ENCODE assay signal across 11 cellular contexts in the genomic region with DNA sequence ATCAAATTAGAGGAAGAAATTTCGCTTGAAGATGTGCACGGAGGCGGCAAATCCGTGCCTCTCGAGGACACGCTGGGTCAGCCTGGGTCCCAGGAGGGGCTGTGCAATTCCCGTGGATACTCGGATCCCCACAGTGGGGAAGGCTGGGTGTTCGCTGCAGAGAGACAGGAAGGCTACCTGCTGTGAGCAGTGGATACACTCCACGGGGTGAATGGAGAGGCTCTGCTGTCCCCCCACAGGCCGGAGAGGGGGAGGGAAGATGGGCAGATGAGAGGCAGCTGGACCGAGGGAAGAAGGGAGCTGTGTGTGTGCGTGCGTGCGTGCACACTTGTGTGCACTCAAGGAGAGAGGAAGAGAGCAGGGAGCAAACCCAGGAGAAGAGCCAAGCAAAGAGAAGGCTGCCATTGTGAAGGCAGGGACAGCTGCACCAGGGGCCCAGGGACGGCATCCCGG. TPM values are rescaled to one million over a fixed set of nuclear protein-coding genes. Genes with fewer than 3 reads are reported as not detected.
DNase-seq lines count a peak whose midpoint lies in the region; ATAC-seq and TF ChIP-seq lines count a peak whose summit lies in the region.
"Had no signal": no experiment of that assay in that cellular context is flagged by ENCODE, and none has a peak within 500 bp of the region (broad histone marks: within the 10 kb centered on the region; RNA-seq: fewer than 3 reads in every experiment).

No MANE protein-coding gene starts in this region.

- no peaks in the 10 kb centered on the region for H4K20me1 ChIP-seq in BLaER1

- H3K36me3 ChIP-seq in BLaER1 (no peaks in the 10 kb centered on the region), trophoblast cell (ENCODE audit: control insufficient read depth in 1 of 2, insufficient read depth in 2 of 2, low read length in 2 of 2) (no peaks in the 10 kb centered on the region), vagina (peaks cover 0 to 20% of the 10 kb centered on the region in 2 donors)

- no peaks in the 10 kb centered on the region for H3K79me2 ChIP-seq in trophoblast cell (ENCODE audit: control insufficient read depth, insufficient read depth, low read length, poor library complexity)

- DNase-seq in midbrain (lab: John Stamatoyannopoulos, UW) (peak; percentile 31), NCI-H1436 treated with DMSO at 0.1 percent for 48 hours (lab: John Stamatoyannopoulos, UW) (no peak), trophoblast cell (no peak), NCI-H2171 (lab: John Stamatoyannopoulos, UW) (no peak), vagina (ENCODE audit: extremely low spot score in 2 of 2) (no peak)
- DNase-seq: cerebellar nuclear complex, DMS 273 treated with DMSO at 0.1 percent for 48 hours, NCI-H446 treated with DMSO at 0.1 percent for 48 hours had no signal

- H3K27ac ChIP-seq in BLaER1 = peak overlapping the region; percentile 71
- no peak overlapping the region for H3K27ac ChIP-seq in trophoblast cell (ENCODE audit: low read depth, low read length)
- H3K27ac ChIP-seq in vagina = no peak overlapping the region

- H4K8ac ChIP-seq in trophoblast cell (ENCODE audit: low read depth, low read length) = no peak overlapping the region

- no peak overlapping the region for H4K12ac ChIP-seq in trophoblast cell (ENCODE audit: low read depth, low read length)

- H2BK5ac ChIP-seq in trophoblast cell (ENCODE audit: low read depth, low read length, poor library complexity) = no peak overlapping the region

- intact Hi-C loops in vagina (cut with DNase I) = loop anchor here (10.0 kb wide), 1 partner anchor 57 kb away; the partner anchor contains the start of gene SULF2

- H3K4me2 ChIP-seq in BLaER1 = peak overlapping the region; percentile 81
- H3K4me2 ChIP-seq in trophoblast cell (ENCODE audit: low read length) = no peak overlapping the region

- H3K9me3 Mint-ChIP-seq in activated T-helper 17 cell treated with anti-CD3 and anti-CD28 coated beads, Interleukin-2, amount 50 U/mL, for 72 hours = peaks cover 6% of the 10 kb centered on the region

- peak overlapping the region; percentile 98 for H3K4me3 Mint-ChIP-seq in activated T-helper 17 cell treated with anti-CD3 and anti-CD28 coated beads, Interleukin-2, amount 50 U/mL, for 72 hours

- H3K4ac ChIP-seq in trophoblast cell (ENCODE audit: low read depth, low read length) = no peak overlapping the region

- no peak overlapping the region for H2BK12ac ChIP-seq in trophoblast cell (ENCODE audit: low read length)

- no peak overlapping the region for H2AFZ ChIP-seq in trophoblast cell (ENCODE audit: insufficient read depth, low read length, poor library complexity)

- H3K4me1 Mint-ChIP-seq in activated T-helper 17 cell treated with anti-CD3 and anti-CD28 coated beads, Interleukin-2, amount 50 U/mL, for 72 hours = peaks cover 33% of the 10 kb centered on the region

- peak overlapping the region; percentile 100 for H3K27ac Mint-ChIP-seq in activated T-helper 17 cell treated with anti-CD3 and anti-CD28 coated beads, Interleukin-2, amount 50 U/mL, for 72 hours

- H3K4me1 ChIP-seq in BLaER1 (peaks cover 52% of the 10 kb centered on the region), trophoblast cell (ENCODE audit: control insufficient read depth in 1 of 2, insufficient read depth in 2 of 2, low read length in 2 of 2) (no peaks in the 10 kb centered on the region), vagina (peaks cover 20% of the 10 kb centered on the region)

- no peak overlapping the region for H3K18ac ChIP-seq in trophoblast cell (ENCODE audit: low read length)

- H3K14ac ChIP-seq in trophoblast cell (ENCODE audit: low read length) = no peak overlapping the region

- H3K36me3 Mint-ChIP-seq in activated T-helper 17 cell treated with anti-CD3 and anti-CD28 coated beads, Interleukin-2, amount 50 U/mL, for 72 hours (ENCODE audit: low read depth) = peaks cover 10% of the 10 kb centered on the region

- no peak for TF ChIP-seq CTCF in vagina (IDR thresholded peaks at IDR 0.05)

- peak; percentile 8 for ATAC-seq in GM21576 (IDR thresholded peaks at IDR 0.05; ENCODE audit: unreplicated experiment)
- ATAC-seq in activated T-helper 17 cell treated with anti-CD3 and anti-CD28 coated beads, Interleukin-2, amount 50 U/mL, for 72 hours (replicated peaks) = peak; percentile 1

- no peak overlapping the region for H4K91ac ChIP-seq in trophoblast cell (ENCODE audit: low read depth, low read length)

- H3K4me3 ChIP-seq in BLaER1 = peak overlapping the region; percentile 24; the same call in 1 of the 2 replicates
- H3K4me3 ChIP-seq in trophoblast cell (ENCODE audit: low read depth, low read length) = no peak overlapping the region
- H3K4me3 ChIP-seq in vagina = no peak overlapping the region

- H3K23ac ChIP-seq in trophoblast cell (ENCODE audit: low read length) = no peak overlapping the region

- no peaks in the 10 kb centered on the region for H3K79me1 ChIP-seq in trophoblast cell (ENCODE audit: low read length)

- no peaks in the 10 kb centered on the region for H3K27me3 Mint-ChIP-seq in activated T-helper 17 cell treated with anti-CD3 and anti-CD28 coated beads, Interleukin-2, amount 50 U/mL, for 72 hours

- H3K9ac ChIP-seq in BLaER1 (peak overlapping the region; percentile 39; the same call in 1 of the 2 replicates), trophoblast cell (ENCODE audit: low read length) (no peak overlapping the region)

- no peak overlapping the region for H2AK5ac ChIP-seq in trophoblast cell (ENCODE audit: low read length)

- H3K27me3 ChIP-seq in BLaER1 (no peaks in the 10 kb centered on the region), trophoblast cell (ENCODE audit: insufficient read depth, low read length) (no peaks in the 10 kb centered on the region), vagina (no peaks in the 10 kb centered on the region)

- no peak for TF ChIP-seq POLR2A in vagina (IDR thresholded peaks at IDR 0.05)

- WGBS in trophoblast cell (ENCODE audit: extremely low coverage, insufficient coverage, insufficient read length) = no CpG with 5 or more reads among the region's 17 CpGs

- H2BK120ac ChIP-seq in trophoblast cell (ENCODE audit: insufficient read depth, low read length, poor library complexity) = no peak overlapping the region

- H3K9me3 ChIP-seq in BLaER1 (no peaks in the 10 kb centered on the region), trophoblast cell (ENCODE audit: insufficient read depth, low read depth, low read length) (peaks cover 1% of the 10 kb centered on the region), vagina (no peaks in the 10 kb centered on the region)

RNA-seq across cellular contexts. Expression of gene SULF2, which starts 57.3 kb away (rescaled TPM):
- 1 to 10 TPM; 1.6 to 2.2 TPM for total RNA-seq in activated T-helper 17 cell treated with anti-CD3 and anti-CD28 coated beads, Interleukin-2, amount 50 U/mL, for 72 hours
- 50.7 and 52.8 TPM in 2 replicates for polyA plus RNA-seq in trophoblast cell (2013)
- 157 TPM for total RNA-seq in vagina

Comparison
In these comparisons a context has a peak if more than half of its experiments do, and no peak if none do; other contexts are left out.
1. RNA of gene SULF2, which starts 57.3 kb away (total RNA-seq): 157 TPM in vagina (single experiment); 1.6 to 2.2 TPM in activated T-helper 17 cell treated with anti-CD3 and anti-CD28 coated beads, Interleukin-2, amount 50 U/mL, for 72 hours; every median in the first group is over 10 times any median in the second.